ENCODE assay signal across 9 cellular contexts in the genomic region with DNA sequence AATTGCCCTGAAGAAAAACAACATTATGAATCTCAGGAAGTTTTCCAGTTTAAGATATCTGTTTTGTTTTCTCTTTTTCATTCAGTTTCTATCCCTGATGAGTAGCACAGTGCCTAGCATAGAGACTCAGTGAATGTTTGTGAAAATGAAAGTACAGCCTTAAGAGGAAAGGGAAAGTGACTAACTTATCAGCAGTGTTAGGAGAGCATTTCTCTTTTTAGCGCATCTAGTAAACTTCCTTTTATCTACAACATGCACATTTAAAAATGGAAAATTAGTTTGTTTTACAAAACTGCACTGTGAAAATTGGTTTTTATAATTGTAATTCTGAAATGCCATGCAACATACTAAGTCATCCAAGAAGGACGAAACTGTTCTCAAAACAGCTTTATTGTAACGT.
A peak's percentile ranks its signal among the peaks of the same experiment; 100 is the strongest.
DNase-seq lines count a peak whose midpoint lies in the region; ATAC-seq, FAIRE-seq and TF ChIP-seq lines count a peak whose summit lies in the region.
"Had no signal": no experiment of that assay in that cellular context is flagged by ENCODE, and none has a peak within 500 bp of the region (broad histone marks: within the 10 kb centered on the region; RNA-seq: fewer than 3 reads in every experiment).

No MANE protein-coding gene starts in this region.

- no peaks in the 10 kb centered on the region for H3K9me3 Mint-ChIP-seq in T-helper 1 cell treated with Interleukin-12 subunit alpha and Interleukin-12 subunit beta and Interleukin-4 antibody, amounts not matched to agents 30 μg/mL and 1 μg/mL, for 36 hours

- H2AFZ ChIP-seq in GM23248 (peak overlapping the region; percentile 58), keratinocyte (ENCODE audit: control insufficient read depth, low read length) (no peak overlapping the region), PC-3 (ENCODE audit: low read length) (no peak overlapping the region)

- TF ChIP-seq CTCF in keratinocyte (optimal IDR thresholded peaks at IDR 0.05 in 1 of 3, IDR thresholded peaks at IDR 0.05 in 1 of 3, conservative IDR thresholded peaks at IDR 0.05 in 1 of 3; ENCODE audit: extremely low read depth in 1 of 3, insufficient read depth in 2 of 3, low read length in 3 of 3) (no peak), PC-3 (conservative IDR thresholded peaks at IDR 0.05; ENCODE audit: low read depth, low read length) (no peak)

- H3K36me3 Mint-ChIP-seq in T-helper 1 cell treated with Interleukin-12 subunit alpha and Interleukin-12 subunit beta and Interleukin-4 antibody, amounts not matched to agents 30 μg/mL and 1 μg/mL, for 36 hours (ENCODE audit: low read depth), result peaks cover 52% of the 10 kb centered on the region

- peak overlapping the region; percentile 29 for H3K27ac ChIP-seq in GM23248
- no peak overlapping the region for H3K27ac ChIP-seq in keratinocyte (ENCODE audit: control insufficient read depth, insufficient read depth, low read length)
- H3K27ac ChIP-seq in PC-3 (ENCODE audit: low read length), result no peak overlapping the region
- H3K27ac ChIP-seq: epithelial cell of prostate had no signal

- no peak overlapping the region for H3K4me3 Mint-ChIP-seq in T-helper 1 cell treated with Interleukin-12 subunit alpha and Interleukin-12 subunit beta and Interleukin-4 antibody, amounts not matched to agents 30 μg/mL and 1 μg/mL, for 36 hours

- in situ Hi-C loops in GM23248 (cut with MboI), result no loop called here

- H3K9me1 ChIP-seq in keratinocyte (ENCODE audit: control insufficient read depth, extremely low read depth, insufficient read depth, low read length), result no peaks in the 10 kb centered on the region

- H3K27me3 ChIP-seq in GM23248 (replicated peaks; ENCODE audit: insufficient read depth), result no peaks in the 10 kb centered on the region
- H3K27me3 ChIP-seq in keratinocyte (ENCODE audit: control insufficient read depth, extremely low read depth, insufficient read depth, low read length), result no peaks in the 10 kb centered on the region
- H3K27me3 ChIP-seq in PC-3 (ENCODE audit: low read length), result no peaks in the 10 kb centered on the region

- ATAC-seq in GM18502 (IDR thresholded peaks at IDR 0.05; ENCODE audit: poor library complexity, unreplicated experiment) (peak; percentile 86), PC-3 (no peak)

- intact Hi-C loops in PC-3 (cut with micrococcal nuclease), result no loop called here

- POLR2A ChIA-PET in PC-3 (lab: Charles Lee; ENCODE audit: unreplicated experiment) (no interaction called here), HEK293T (lab: Yijun Ruan, JAX) (no interaction called here)

- H3K9me3 ChIP-seq in GM23248 (ENCODE audit: low read depth) (no peaks in the 10 kb centered on the region), keratinocyte (ENCODE audit: control insufficient read depth, low read depth, low read length) (no peaks in the 10 kb centered on the region), PC-3 (ENCODE audit: low read length) (no peaks in the 10 kb centered on the region)

- dilution Hi-C loops in keratinocyte (cut with MboI; ENCODE audit: extremely low pct_ligation_motif_present, low sequenced_read_pairs), result no loop called here

- DNase-seq in GM23248 (peak; percentile 38), keratinocyte (ENCODE audit: low read depth, low spot score) (no peak), D341Med (ENCODE audit: low spot score) (no peak), NCI-H82 (lab: John Stamatoyannopoulos, UW) (no peak), PC-3 (no peak), HEK293T (ENCODE audit: extremely low spot score) (no peak)

- no peak for FAIRE-seq in keratinocyte (lab: Jason Lieb, UNC)

- H3K4me1 Mint-ChIP-seq in T-helper 1 cell treated with Interleukin-12 subunit alpha and Interleukin-12 subunit beta and Interleukin-4 antibody, amounts not matched to agents 30 μg/mL and 1 μg/mL, for 36 hours (ENCODE audit: low read depth), result peaks cover 22% of the 10 kb centered on the region

- H3K4me3 ChIP-seq in GM23248, result peak overlapping the region; percentile 65
- peak overlapping the region in 1 of 3 experiments; percentile 21 for H3K4me3 ChIP-seq in keratinocyte (ENCODE audit: control insufficient read depth in 2 of 3, extremely low read depth in 1 of 3, insufficient read depth in 2 of 3, low read depth in 1 of 3, low read length in 3 of 3)
- H3K4me3 ChIP-seq in PC-3 (ENCODE audit: low read length), result no peak overlapping the region

- no peaks in the 10 kb centered on the region for H3K9me2 ChIP-seq in GM23248 (ENCODE audit: insufficient read depth)
- H3K9me2 ChIP-seq in PC-3 (replicated peaks; ENCODE audit: low read length), result no peaks in the 10 kb centered on the region

- H3K4me1 ChIP-seq in GM23248 (ENCODE audit: insufficient read depth), result peaks cover 37% of the 10 kb centered on the region
- peaks cover 3% of the 10 kb centered on the region for H3K4me1 ChIP-seq in keratinocyte (ENCODE audit: control insufficient read depth, extremely low read depth, insufficient read depth, low read length)
- no peaks in the 10 kb centered on the region for H3K4me1 ChIP-seq in PC-3 (ENCODE audit: insufficient read depth, low read length)

- WGBS in GM23248 (ENCODE audit: low coverage in 1 of 2, low lambda C conversion rate in 2 of 2, missing lambda C conversion rate in 2 of 2), 2 experiments, result 14 to 16% methylated on average over 3 of the region's 3 CpGs

- no TSS peak for BruUV-seq in PC-3 (replicated peaks; lab: Mats Ljungman, UMichigan)

- CTCF ChIA-PET in PC-3 (lab: Charles Lee), result no interaction called here
- CTCF ChIA-PET in HEK293T (lab: Yijun Ruan, JAX), result interaction anchor here (0.7 kb wide), 1 partner anchor 129 kb away, joined by 3 read pairs; no protein-coding TSS in a partner anchor

- H3K79me2 ChIP-seq in GM23248 (ENCODE audit: insufficient read depth), result peaks cover 29% of the 10 kb centered on the region
- no peaks in the 10 kb centered on the region for H3K79me2 ChIP-seq in keratinocyte (ENCODE audit: control insufficient read depth, insufficient read depth, low read length)
- no peaks in the 10 kb centered on the region for H3K79me2 ChIP-seq in PC-3 (ENCODE audit: low read length)

- peak overlapping the region; percentile 44 for H3K9ac ChIP-seq in GM23248
- H3K9ac ChIP-seq in keratinocyte (ENCODE audit: control insufficient read depth, extremely low read depth, insufficient read depth, low read length), result no peak overlapping the region
- no peak overlapping the region for H3K9ac ChIP-seq in PC-3 (ENCODE audit: low read length)

- H3K4me2 ChIP-seq in GM23248 (ENCODE audit: unreplicated experiment) (peak overlapping the region; percentile 88), keratinocyte (ENCODE audit: control insufficient read depth, extremely low read depth, insufficient read depth, low read depth, low read length) (peak overlapping the region; percentile 66), PC-3 (ENCODE audit: low read length) (no peak overlapping the region)

- peak overlapping the region; percentile 36 for H3K27ac Mint-ChIP-seq in T-helper 1 cell treated with Interleukin-12 subunit alpha and Interleukin-12 subunit beta and Interleukin-4 antibody, amounts not matched to agents 30 μg/mL and 1 μg/mL, for 36 hours

- H3K36me3 ChIP-seq in GM23248 (ENCODE audit: low read depth), result no peaks in the 10 kb centered on the region; the same call in 1 of the 2 replicates
- peaks cover 0 to 4% of the 10 kb centered on the region in 2 experiments for H3K36me3 ChIP-seq in keratinocyte (ENCODE audit: control insufficient read depth in 2 of 2, extremely low read depth in 1 of 2, insufficient read depth in 2 of 2, low read length in 2 of 2)
- no peaks in the 10 kb centered on the region for H3K36me3 ChIP-seq in PC-3 (ENCODE audit: low read depth, low read length)

- H4K20me1 ChIP-seq in GM23248 (ENCODE audit: insufficient read depth), result no peaks in the 10 kb centered on the region
- H4K20me1 ChIP-seq in keratinocyte (ENCODE audit: control insufficient read depth, extremely low read depth, insufficient read depth, low read length), result no peaks in the 10 kb centered on the region
- H4K20me1 ChIP-seq in PC-3 (ENCODE audit: low read length), result no peaks in the 10 kb centered on the region

- no peaks in the 10 kb centered on the region for H3K27me3 Mint-ChIP-seq in T-helper 1 cell treated with Interleukin-12 subunit alpha and Interleukin-12 subunit beta and Interleukin-4 antibody, amounts not matched to agents 30 μg/mL and 1 μg/mL, for 36 hours (ENCODE audit: low read depth)

- H3F3A ChIP-seq in GM23248 (ENCODE audit: insufficient read depth), result peaks cover 19% of the 10 kb centered on the region
- no peaks in the 10 kb centered on the region for H3F3A ChIP-seq in PC-3 (ENCODE audit: low read length, unreplicated experiment)

TF ChIP-seq in HEK293T, 16 proteins besides CTCF, POLR2A, EP300 and RAD21:
- TF ChIP-seq SP1 (IDR thresholded peaks at IDR 0.05) (no peak), ARNT (IDR thresholded peaks at IDR 0.05) (no peak), LEF1 (IDR thresholded peaks at IDR 0.05; ENCODE audit: borderline replicate concordance) (no peak), TARDBP (IDR thresholded peaks at IDR 0.05) (no peak), ELF4 (IDR thresholded peaks at IDR 0.05) (no peak), ZNF384 (IDR thresholded peaks at IDR 0.05) (no peak), FOXK2 (IDR thresholded peaks at IDR 0.05) (no peak), SUZ12 (IDR thresholded peaks at IDR 0.05) (no peak), BHLHE40 (IDR thresholded peaks at IDR 0.05; ENCODE audit: borderline replicate concordance) (no peak), CTBP1 (IDR thresholded peaks at IDR 0.05; ENCODE audit: borderline replicate concordance) (no peak), NFRKB (IDR thresholded peaks at IDR 0.05) (no peak), HDGF (IDR thresholded peaks at IDR 0.05; ENCODE audit: borderline replicate concordance) (no peak)
